In the genomic region with DNA sequence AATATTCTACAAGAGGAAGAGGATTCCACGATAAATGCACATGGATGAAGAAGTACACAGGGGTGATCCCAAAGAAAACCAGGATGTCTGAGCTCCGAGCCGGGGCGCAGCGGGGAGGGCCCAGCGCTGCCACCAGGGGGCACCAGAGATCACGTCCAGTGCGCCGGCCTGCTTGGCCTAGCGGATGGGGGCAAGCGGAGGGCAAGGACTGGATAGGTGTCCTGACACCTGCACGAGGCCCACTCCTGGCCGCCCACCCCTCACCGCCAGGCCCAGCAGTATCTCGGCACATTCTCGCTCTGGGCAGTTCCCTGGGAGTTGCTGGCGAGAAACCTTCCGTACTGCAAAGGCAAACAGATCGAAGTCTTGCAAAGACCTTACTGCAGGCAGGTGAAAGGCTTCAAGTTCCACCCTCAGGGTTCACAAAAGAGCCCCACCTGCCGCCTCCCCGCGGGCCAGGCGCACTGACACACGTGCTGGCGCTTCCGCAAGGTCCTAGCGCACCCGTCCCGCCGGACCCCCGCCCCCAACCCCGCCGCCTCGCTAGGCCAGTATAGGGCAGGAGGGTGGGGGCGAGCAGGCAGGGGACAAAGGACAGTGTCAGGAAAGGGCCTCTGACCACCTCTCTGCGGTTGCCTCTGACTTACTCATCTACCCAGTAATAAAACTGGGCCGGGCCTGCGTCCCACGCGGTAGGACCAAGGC, we compare ENCODE assay signal across 8 cellular contexts. TPM values are rescaled to one million over a fixed set of nuclear protein-coding genes. Genes with fewer than 3 reads are reported as not detected.
DNase-seq lines count a peak whose midpoint lies in the region; ATAC-seq and TF ChIP-seq lines count a peak whose summit lies in the region.

No MANE protein-coding gene starts in this region.

- H3K4me1 ChIP-seq in SJCRH30 (peaks cover 20% of the 10 kb centered on the region), cardiac muscle cell (ENCODE audit: low read depth) (peaks cover 30% of the 10 kb centered on the region), vagina (peaks cover 31% of the 10 kb centered on the region)

- peaks cover 9% of the 10 kb centered on the region for H3K4me1 Mint-ChIP-seq in activated naive CD4-positive, alpha-beta T cell treated with anti-CD3 and anti-CD28 coated beads, Interleukin-2, amount 10 ng/mL, durations not matched to agents 7 days and 5 days

- CTCF ChIA-PET in activated naive CD4-positive, alpha-beta T cell treated with anti-CD3 and anti-CD28 coated beads, Interleukin-2, amount 10 ng/mL, durations not matched to agents 7 days and 5 days (lab: Charles Lee), result interaction anchor here (0.6 to 10.8 kb wide), 23 partner anchors 10 to 245 kb away, joined by 3 to 401 read pairs (median 5); partner anchors contain the start of genes CCDC9B and PLCB2

- DNase-seq in CD1c-positive myeloid dendritic cell (ENCODE audit: extremely low spot score), result peak; percentile 76
- DNase-seq in SJCRH30, result peak; percentile 66 to 79
- peak; percentile 77 for DNase-seq in activated naive CD4-positive, alpha-beta T cell treated with anti-CD3 and anti-CD28 coated beads, Interleukin-2, amount 10 ng/mL, durations not matched to agents 7 days and 5 days
- peak; percentile 65 to 85 for DNase-seq in cardiac muscle cell (ENCODE audit: low read depth in 1 of 2, low spot score in 1 of 2)
- DNase-seq in posterior cingulate gyrus, result peak; percentile 63 to 96 (median 78)
- no peak for DNase-seq in vagina (ENCODE audit: extremely low spot score in 2 of 2)

- H3K36me3 ChIP-seq in SJCRH30 (no peaks in the 10 kb centered on the region), cardiac muscle cell (no peaks in the 10 kb centered on the region), vagina (peaks cover 0 to 7% of the 10 kb centered on the region in 2 donors)

- H3K27ac ChIP-seq in SJCRH30 (no peak overlapping the region), cardiac muscle cell (no peak overlapping the region), vagina (no peak overlapping the region)

- no peak overlapping the region for H3K4me3 Mint-ChIP-seq in activated naive CD4-positive, alpha-beta T cell treated with anti-CD3 and anti-CD28 coated beads, Interleukin-2, amount 10 ng/mL, durations not matched to agents 7 days and 5 days

- no peak overlapping the region for H3K27ac Mint-ChIP-seq in activated naive CD4-positive, alpha-beta T cell treated with anti-CD3 and anti-CD28 coated beads, Interleukin-2, amount 10 ng/mL, durations not matched to agents 7 days and 5 days

- H3K9me3 Mint-ChIP-seq in activated naive CD4-positive, alpha-beta T cell treated with anti-CD3 and anti-CD28 coated beads, Interleukin-2, amount 10 ng/mL, durations not matched to agents 7 days and 5 days, result no peaks in the 10 kb centered on the region

- peak; percentile 98 for TF ChIP-seq CTCF in cardiac muscle cell (IDR thresholded peaks at IDR 0.05; ENCODE audit: low read depth, low read length)
- TF ChIP-seq CTCF in vagina (IDR thresholded peaks at IDR 0.05), result peak; percentile 91 to 96 (median 94)

- H3K9me3 ChIP-seq in SJCRH30 (replicated peaks) (no peaks in the 10 kb centered on the region), cardiac muscle cell (ENCODE audit: low read depth) (no peaks in the 10 kb centered on the region), vagina (no peaks in the 10 kb centered on the region)

- TF ChIP-seq POLR2A in vagina (IDR thresholded peaks at IDR 0.05), result no peak

- intact Hi-C loops in posterior cingulate gyrus (cut with DNase I), result loop anchor here (2.0 to 10.0 kb wide), 2 partner anchors 141 to 495 kb away; partner anchors contain the start of gene FSIP1
- intact Hi-C loops in vagina (cut with DNase I), result loop anchor here (5.0 kb wide), 1 partner anchor 143 kb away; no protein-coding TSS in a partner anchor

- peak; percentile 35 for ATAC-seq in HG02798 (IDR thresholded peaks at IDR 0.05; ENCODE audit: poor library complexity, unreplicated experiment)
- no peak for ATAC-seq in GM18907 (IDR thresholded peaks at IDR 0.05; ENCODE audit: unreplicated experiment)

- no peaks in the 10 kb centered on the region for H3K27me3 ChIP-seq in SJCRH30
- H3K27me3 ChIP-seq in cardiac muscle cell, result peaks cover 38% of the 10 kb centered on the region
- peaks cover 18% of the 10 kb centered on the region for H3K27me3 ChIP-seq in vagina

- H3K4me3 ChIP-seq in SJCRH30 (no peak overlapping the region; the same call in 1 of the 2 replicates), cardiac muscle cell (no peak overlapping the region), vagina (peak overlapping the region in 1 of 2 donors; percentile 13)

- H3K36me3 Mint-ChIP-seq in activated naive CD4-positive, alpha-beta T cell treated with anti-CD3 and anti-CD28 coated beads, Interleukin-2, amount 10 ng/mL, durations not matched to agents 7 days and 5 days, result no peaks in the 10 kb centered on the region

- peaks cover 90% of the 10 kb centered on the region for H3K27me3 Mint-ChIP-seq in activated naive CD4-positive, alpha-beta T cell treated with anti-CD3 and anti-CD28 coated beads, Interleukin-2, amount 10 ng/mL, durations not matched to agents 7 days and 5 days

RNA-seq across cellular contexts. Expression of gene ANKRD63, which starts 3.3 kb away (rescaled TPM):
- 0.12 and 0.35 TPM in 2 replicates for total RNA-seq in SJCRH30 (2014; rRNA removed; shearing (Covaris generic))
- 24.4 and 104 TPM in 2 replicates for total RNA-seq in cardiac muscle cell
- 13.7 and 45.7 TPM in 2 replicates for polyA plus RNA-seq in cardiac muscle cell
- total RNA-seq in vagina, result not detected

RNA-seq across cellular contexts. Expression of gene PLCB2, which starts 28.1 kb away (rescaled TPM):
- 2.0 and 2.9 TPM in 2 replicates for total RNA-seq in SJCRH30 (2014; rRNA removed; shearing (Covaris generic))
- total RNA-seq in cardiac muscle cell, result 16.9 and 41.2 TPM in 2 replicates
- polyA plus RNA-seq in cardiac muscle cell, result 28.3 and 45.9 TPM in 2 replicates
- 14.0 TPM for total RNA-seq in vagina

RNA-seq across cellular contexts. Expression of gene PAK6, which starts 40.7 kb away (rescaled TPM):
- total RNA-seq in SJCRH30 (2014; rRNA removed; shearing (Covaris generic)), result not detected in 2 replicates
- total RNA-seq in cardiac muscle cell (9.7 and 18.7 TPM in 2 replicates), vagina (19.9 TPM)
- 4.2 and 8.3 TPM in 2 replicates for polyA plus RNA-seq in cardiac muscle cell

RNA-seq across cellular contexts. Expression of gene INAFM2, which starts 43.9 kb away (rescaled TPM):
- total RNA-seq in SJCRH30 (2014; rRNA removed; shearing (Covaris generic)), result 23.4 and 24.1 TPM in 2 replicates
- total RNA-seq in cardiac muscle cell (133 and 217 TPM in 2 replicates), vagina (5.2 TPM)
- polyA plus RNA-seq in cardiac muscle cell, result 186 and 330 TPM in 2 replicates

Comparison
In these comparisons a context has a peak if more than half of its experiments do, and no peak if none do; other contexts are left out.
1. DNase-seq: peak in CD1c-positive myeloid dendritic cell (single experiment), SJCRH30 (2 of 2), activated naive CD4-positive, alpha-beta T cell treated with anti-CD3 and anti-CD28 coated beads, Interleukin-2, amount 10 ng/mL, durations not matched to agents 7 days and 5 days (single experiment), cardiac muscle cell (2 of 2) and posterior cingulate gyrus (10 of 10); none in vagina (0 of 2).
2. RNA of gene ANKRD63, which starts 3.3 kb away (total RNA-seq): 24.4 to 104 TPM in cardiac muscle cell; 0.12 to 0.35 TPM in SJCRH30 and not detected in vagina (single experiment); every median in the first group is over 10 times any median in the second.
3. RNA of gene PAK6, which starts 40.7 kb away (total RNA-seq): 19.9 TPM in vagina (single experiment) and 9.7 to 18.7 TPM in cardiac muscle cell; not detected in SJCRH30; every median in the first group is over 10 times any median in the second.